12 cellular contexts compared by ENCODE assay signal in genomic region chr1:11920239-11920903, GRCh38. TPM values are rescaled to one million over a fixed set of nuclear protein-coding genes. Genes with fewer than 3 reads are reported as not detected.
DNase-seq lines count a peak whose midpoint lies in the region; ATAC-seq and TF ChIP-seq lines count a peak whose summit lies in the region.
"Had no signal": no experiment of that assay in that cellular context is flagged by ENCODE, and none has a peak within 500 bp of the region (broad histone marks: within the 10 kb centered on the region; RNA-seq: fewer than 3 reads in every experiment).

No MANE protein-coding gene starts in this region.

- H3K27ac ChIP-seq in endodermal cell (ENCODE audit: low read depth, low read length) (no peak overlapping the region), neuronal stem cell (replicated peaks; ENCODE audit: low read length) (no peak overlapping the region)
- H3K27ac ChIP-seq: hepatocyte had no signal

- H3K27ac Mint-ChIP-seq in natural killer cell (peak overlapping the region; percentile 20 to 46), endodermal cell (peak overlapping the region; percentile 8), T-helper 17 cell (no peak overlapping the region)
- H3K27ac Mint-ChIP-seq in natural killer cell treated with Interleukin-12 subunit alpha and Interleukin-12 subunit beta and Interleukin-15 and Interleukin-18, amount 100 ng/mL, for 72 hours, result no peak overlapping the region

- H4K8ac ChIP-seq in neuronal stem cell (ENCODE audit: low read depth, low read length), result no peak overlapping the region

- no peak overlapping the region for H2BK12ac ChIP-seq in neuronal stem cell (ENCODE audit: low read length)

- H3K9me3 Mint-ChIP-seq in natural killer cell (no peaks in the 10 kb centered on the region), endodermal cell (no peaks in the 10 kb centered on the region)
- H3K9me3 Mint-ChIP-seq in natural killer cell treated with Interleukin-12 subunit alpha and Interleukin-12 subunit beta and Interleukin-15 and Interleukin-18, amount 100 ng/mL, for 72 hours, result no peaks in the 10 kb centered on the region

- H3K27me3 ChIP-seq in endodermal cell (ENCODE audit: control insufficient read depth, insufficient read depth, low read length, poor library complexity, severe bottlenecking), result no peaks in the 10 kb centered on the region
- H3K27me3 ChIP-seq in neuronal stem cell (ENCODE audit: control insufficient read depth in 3 of 3, insufficient read depth in 3 of 3, low read depth in 1 of 3, low read length in 3 of 3), result no peaks in the 10 kb centered on the region
- H3K27me3 ChIP-seq: hepatocyte, uterus had no signal

- H3K4me1 ChIP-seq in endodermal cell (ENCODE audit: control insufficient read depth, insufficient read depth, low read length) (no peaks in the 10 kb centered on the region), neuronal stem cell (ENCODE audit: control insufficient read depth in 2 of 2, insufficient read depth in 1 of 2, low read depth in 1 of 2, low read length in 2 of 2) (peaks cover 11 to 13% of the 10 kb centered on the region in 2 donors)

- no peak overlapping the region for H2BK120ac ChIP-seq in neuronal stem cell (ENCODE audit: low read depth, low read length)

- H3K4me2 ChIP-seq in neuronal stem cell (ENCODE audit: insufficient read depth, low read length, poor library complexity, severe bottlenecking), result no peak overlapping the region
- H3K4me2 ChIP-seq: hepatocyte had no signal

- 95 to 96% methylated on average over 10 to 12 of the region's 12 CpGs for whole genome bisulfite sequencing in endodermal cell (ENCODE audit: insufficient coverage in 1 of 2, insufficient read length in 1 of 2), 2 experiments
- WGBS in neuronal stem cell (ENCODE audit: extremely low coverage in 2 of 2, insufficient read length in 2 of 2, insufficient replicate concordance in 1 of 2), 2 donors, result no CpG with 5 or more reads among the region's 12 CpGs

- H3K23ac ChIP-seq in neuronal stem cell (ENCODE audit: low read depth, low read length, poor library complexity), result no peak overlapping the region

- no peak overlapping the region for H3K4me3 ChIP-seq in endodermal cell (ENCODE audit: low read length)
- H3K4me3 ChIP-seq in neuronal stem cell (ENCODE audit: low read length in 2 of 2), result no peak overlapping the region
- H3K4me3 ChIP-seq: hepatocyte, uterus had no signal

- intact Hi-C loops in natural killer cell (cut with micrococcal nuclease), result no loop called here

- H4K91ac ChIP-seq in neuronal stem cell (ENCODE audit: low read depth, low read length, poor library complexity), result no peak overlapping the region

- H2AK5ac ChIP-seq in neuronal stem cell (ENCODE audit: low read depth, low read length), result no peak overlapping the region

- TF ChIP-seq CTCF in natural killer cell (IDR thresholded peaks at IDR 0.05) (no peak), endodermal cell (conservative IDR thresholded peaks at IDR 0.05) (no peak), GM13977 (IDR thresholded peaks at IDR 0.05; ENCODE audit: extremely low read depth, insufficient read depth, missing control alignments) (no peak)

- no peak overlapping the region for H2AFZ ChIP-seq in neuronal stem cell (ENCODE audit: low read length)
- H2AFZ ChIP-seq: hepatocyte had no signal

- no peak overlapping the region for H3K18ac ChIP-seq in neuronal stem cell (ENCODE audit: low read length)

- no peak overlapping the region for H3K4ac ChIP-seq in neuronal stem cell (ENCODE audit: low read length)

- H3K14ac ChIP-seq in neuronal stem cell (ENCODE audit: low read length), result peak overlapping the region; percentile 56

- H3K27me3 Mint-ChIP-seq in natural killer cell (ENCODE audit: low read depth in 2 of 2) (no peaks in the 10 kb centered on the region), endodermal cell (ENCODE audit: insufficient read depth) (no peaks in the 10 kb centered on the region), T-helper 17 cell (no peaks in the 10 kb centered on the region)
- H3K27me3 Mint-ChIP-seq in natural killer cell treated with Interleukin-12 subunit alpha and Interleukin-12 subunit beta and Interleukin-15 and Interleukin-18, amount 100 ng/mL, for 72 hours, result no peaks in the 10 kb centered on the region

- H3K36me3 Mint-ChIP-seq in natural killer cell (no peaks in the 10 kb centered on the region), endodermal cell (ENCODE audit: low read depth) (peaks cover 40% of the 10 kb centered on the region), T-helper 17 cell (ENCODE audit: low read depth) (peaks cover 3% of the 10 kb centered on the region)
- peaks cover 10% of the 10 kb centered on the region for H3K36me3 Mint-ChIP-seq in natural killer cell treated with Interleukin-12 subunit alpha and Interleukin-12 subunit beta and Interleukin-15 and Interleukin-18, amount 100 ng/mL, for 72 hours

- in situ Hi-C loops in GM13977 (cut with MboI; ENCODE audit: low pct_unique_long_range_greater_than_20kb, low sequenced_read_pairs, unreplicated experiment), result no loop called here

- H3K36me3 ChIP-seq in endodermal cell (ENCODE audit: control insufficient read depth, insufficient read depth, low read length) (peaks cover 24% of the 10 kb centered on the region), neuronal stem cell (replicated peaks in 1 of 2; ENCODE audit: control insufficient read depth in 2 of 2, insufficient read depth in 2 of 2, low read length in 2 of 2) (peaks cover 27 to 71% of the 10 kb centered on the region in 2 donors)
- H3K36me3 ChIP-seq: uterus had no signal

- no peak overlapping the region for H2BK15ac ChIP-seq in neuronal stem cell (ENCODE audit: low read length)

- H3K4me3 Mint-ChIP-seq in natural killer cell (peak overlapping the region; percentile 45), endodermal cell (no peak overlapping the region), T-helper 17 cell (no peak overlapping the region)
- no peak overlapping the region for H3K4me3 Mint-ChIP-seq in natural killer cell treated with Interleukin-12 subunit alpha and Interleukin-12 subunit beta and Interleukin-15 and Interleukin-18, amount 100 ng/mL, for 72 hours

- H3K79me1 ChIP-seq in neuronal stem cell (ENCODE audit: low read depth, low read length), result peaks cover 11% of the 10 kb centered on the region

- ATAC-seq in natural killer cell (no peak), T-helper 17 cell (no peak)
- ATAC-seq in natural killer cell treated with Interleukin-12 subunit alpha and Interleukin-12 subunit beta and Interleukin-15 and Interleukin-18, amount 100 ng/mL, for 72 hours, result no peak

- no peak overlapping the region for H2BK5ac ChIP-seq in neuronal stem cell (ENCODE audit: low read length)

- H3K9ac ChIP-seq in endodermal cell (ENCODE audit: extremely low read depth, low read length, poor library complexity, severe bottlenecking), result no peak overlapping the region
- H3K9ac ChIP-seq in neuronal stem cell (ENCODE audit: low read depth, low read length, poor library complexity), result no peak overlapping the region

- H3K9me3 ChIP-seq in endodermal cell (ENCODE audit: control insufficient read depth, low read length), result no peaks in the 10 kb centered on the region
- H3K9me3 ChIP-seq in neuronal stem cell (replicated peaks in 1 of 2; ENCODE audit: control insufficient read depth in 2 of 2, insufficient read depth in 1 of 2, low read depth in 1 of 2, low read length in 2 of 2), result no peaks in the 10 kb centered on the region
- no peaks in the 10 kb centered on the region for H3K9me3 ChIP-seq in T-helper 17 cell (ENCODE audit: control insufficient read depth, low read length, poor library complexity, severe bottlenecking)
- H3K9me3 ChIP-seq: uterus had no signal

- DNase-seq in natural killer cell (no peak), endodermal cell (no peak), neuronal stem cell (ENCODE audit: low spot score) (no peak), NCI-H2227 treated with DMSO at 0.1 percent for 48 hours (lab: John Stamatoyannopoulos, UW) (no peak), GM13977 (ENCODE audit: low spot score) (no peak), COR-L47 (lab: John Stamatoyannopoulos, UW) (no peak), T-helper 17 cell (no peak)
- no peak for DNase-seq in natural killer cell treated with Interleukin-12 subunit alpha and Interleukin-12 subunit beta and Interleukin-15 and Interleukin-18, amount 100 ng/mL, for 72 hours (ENCODE audit: low spot score)
- DNase-seq: mesendoderm, RPMI8226, uterus had no signal

- peaks cover 38 to 41% of the 10 kb centered on the region in 2 donors for H3K4me1 Mint-ChIP-seq in natural killer cell
- H3K4me1 Mint-ChIP-seq in natural killer cell treated with Interleukin-12 subunit alpha and Interleukin-12 subunit beta and Interleukin-15 and Interleukin-18, amount 100 ng/mL, for 72 hours (ENCODE audit: low read depth in 2 of 2), result peaks cover 22 to 27% of the 10 kb centered on the region in 2 donors
- H3K4me1 Mint-ChIP-seq in endodermal cell, result peaks cover 15% of the 10 kb centered on the region
- H3K4me1 Mint-ChIP-seq in T-helper 17 cell, result peaks cover 23% of the 10 kb centered on the region

RNA-seq across cellular contexts. Expression of gene KIAA2013, which starts 5.9 kb away (rescaled TPM):
- total RNA-seq in natural killer cell (10 to 100 TPM; 32.0 to 44.8 (median 40.4) TPM), endodermal cell (10 to 100 TPM; 36.2 to 36.7 TPM), T-helper 17 cell (10 to 100 TPM; 17.5 to 20.6 TPM)
- 10 to 100 TPM; 50.5 to 59.8 TPM for total RNA-seq in natural killer cell treated with Interleukin-12 subunit alpha and Interleukin-12 subunit beta and Interleukin-15 and Interleukin-18, amount 100 ng/mL, for 72 hours
- polyA plus RNA-seq in endodermal cell (2013, experiment 1 of 2), result 34.1 TPM
- polyA plus RNA-seq in endodermal cell (2013, experiment 2 of 2), result 32.3 TPM
- polyA plus RNA-seq in neuronal stem cell (2013, experiment 1 of 2), result 25.3 TPM
- 24.8 TPM for polyA plus RNA-seq in neuronal stem cell (2013, experiment 2 of 2)

RNA-seq across cellular contexts. Expression of gene PLOD1, which starts 14.1 kb away (rescaled TPM):
- total RNA-seq in natural killer cell (10 to 100 TPM; 69.8 to 80.5 (median 80.4) TPM), endodermal cell (10 to 100 TPM; 71.5 to 81.8 TPM), T-helper 17 cell (1 to 10 TPM; 2.8 to 3.0 TPM)
- 10 to 100 TPM; 50.7 to 72.4 TPM for total RNA-seq in natural killer cell treated with Interleukin-12 subunit alpha and Interleukin-12 subunit beta and Interleukin-15 and Interleukin-18, amount 100 ng/mL, for 72 hours
- polyA plus RNA-seq in endodermal cell (2013, experiment 1 of 2), result 66.4 TPM
- 62.0 TPM for polyA plus RNA-seq in endodermal cell (2013, experiment 2 of 2)
- 32.4 TPM for polyA plus RNA-seq in neuronal stem cell (2013, experiment 1 of 2)
- polyA plus RNA-seq in neuronal stem cell (2013, experiment 2 of 2), result 31.9 TPM

RNA-seq across cellular contexts. Expression of gene MFN2, which starts 59.9 kb away (rescaled TPM):
- 10 to 100 TPM; 54.7 to 65.9 (median 55.8) TPM for total RNA-seq in natural killer cell
- 100 to 1,000 TPM in 1 of 2 donors, 10 to 100 TPM in 1; 75.2 to 101 TPM for total RNA-seq in natural killer cell treated with Interleukin-12 subunit alpha and Interleukin-12 subunit beta and Interleukin-15 and Interleukin-18, amount 100 ng/mL, for 72 hours
- 10 to 100 TPM; 41.7 to 56.3 TPM for total RNA-seq in endodermal cell
- polyA plus RNA-seq in endodermal cell (2013, experiment 1 of 2), result 47.0 TPM
- polyA plus RNA-seq in endodermal cell (2013, experiment 2 of 2), result 43.4 TPM
- 35.1 TPM for polyA plus RNA-seq in neuronal stem cell (2013, experiment 1 of 2)
- 33.9 TPM for polyA plus RNA-seq in neuronal stem cell (2013, experiment 2 of 2)
- 10 to 100 TPM; 34.7 to 46.4 TPM for total RNA-seq in T-helper 17 cell

Comparison
In these comparisons a context has a peak if more than half of its experiments do, and no peak if none do; other contexts are left out.
1. H3K27ac Mint-ChIP-seq: peak in natural killer cell (2 of 2) and endodermal cell (single experiment); none in natural killer cell treated with Interleukin-12 subunit alpha and Interleukin-12 subunit beta and Interleukin-15 and Interleukin-18, amount 100 ng/mL, for 72 hours (0 of 2) and T-helper 17 cell (single experiment).
2. RNA of gene PLOD1, which starts 14.1 kb away (total RNA-seq): 71.5 to 81.8 TPM in endodermal cell, 69.8 to 80.5 TPM in natural killer cell and 50.7 to 72.4 TPM in natural killer cell treated with Interleukin-12 subunit alpha and Interleukin-12 subunit beta and Interleukin-15 and Interleukin-18, amount 100 ng/mL, for 72 hours; 2.8 to 3.0 TPM in T-helper 17 cell; every median in the first group is over 10 times any median in the second.